In genomic region chr1:38915352-38915948, GRCh38 we compare ENCODE assay signal across 21 cellular contexts. TPM values are rescaled to one million over a fixed set of nuclear protein-coding genes. Genes with fewer than 3 reads are reported as not detected.
A peak's percentile ranks its signal among the peaks of the same experiment; 100 is the strongest.
DNase-seq lines count a peak whose midpoint lies in the region; ATAC-seq and TF ChIP-seq lines count a peak whose summit lies in the region.
"Had no signal": no experiment of that assay in that cellular context is flagged by ENCODE, and none has a peak within 500 bp of the region (broad histone marks: within the 10 kb centered on the region; RNA-seq: fewer than 3 reads in every experiment).

No MANE protein-coding gene starts in this region.

- no peaks in the 10 kb centered on the region for H3K27me3 Mint-ChIP-seq in T-helper 17 cell

- peak overlapping the region; percentile 66 for H3K4me3 Mint-ChIP-seq in T-helper 17 cell
- H3K4me3 Mint-ChIP-seq: endodermal cell, immature natural killer cell had no signal

- H3K36me3 Mint-ChIP-seq in T-helper 17 cell (ENCODE audit: low read depth): no peaks in the 10 kb centered on the region

- no peak overlapping the region for H3K27ac Mint-ChIP-seq in T-helper 17 cell
- H3K27ac Mint-ChIP-seq: endodermal cell, immature natural killer cell had no signal

- DNase-seq in stimulated activated CD4-positive, alpha-beta T cell treated with anti-CD3 and anti-CD28 coated beads, Interleukin-1b, Interleukin-23, amount 100 ng/mL, for 48 hours: peak; percentile 24
- no peak for DNase-seq in stimulated activated CD4-positive, alpha-beta T cell treated with anti-CD3 and anti-CD28 coated beads, Interleukin-4, amount 100 ng/mL, for 4 hours
- DNase-seq in T-helper 17 cell (no peak), erythroblast (lab: John Stamatoyannopoulos, UW) (peak; percentile 89 to 98), SK-N-DZ (ENCODE audit: low spot score) (no peak)
- DNase-seq: activated CD4-positive, alpha-beta T cell treated with anti-CD3 and anti-CD28 coated beads for 4 hours; activated effector memory CD4-positive, alpha-beta T cell treated with Interleukin-2 at 50 U/mL for 16 hours; AML-193; aorta; cerebellar nuclear complex; endodermal cell; immature natural killer cell; NCI-H1105; NCI-H526; Right ventricle myocardium superior; uterus had no signal

- ATAC-seq in T-helper 17 cell: no peak
- no peak for ATAC-seq in activated CD4-positive, CD25-positive, alpha-beta regulatory T cell treated with anti-CD3 and anti-CD28 coated beads, Interleukin-2, amount 50 U/mL, for 24 hours
- ATAC-seq in SK-N-SH treated with all-trans-retinoic acid at 6 μM for 48 hours: no peak

- no peaks in the 10 kb centered on the region for H3K9me3 ChIP-seq in T-helper 17 cell (ENCODE audit: control insufficient read depth, low read length, poor library complexity, severe bottlenecking)
- H3K9me3 ChIP-seq: uterus had no signal

- TF ChIP-seq POLR2A in erythroblast (IDR thresholded peaks at IDR 0.05; ENCODE audit: low read length): peak; percentile 48

- H3K4me1 Mint-ChIP-seq in T-helper 17 cell: peaks cover 4% of the 10 kb centered on the region
- H3K4me1 Mint-ChIP-seq: endodermal cell, immature natural killer cell had no signal

TF ChIP-seq in SK-N-SH treated with all-trans-retinoic acid at 6 μM for 48 hours, 23 proteins besides CTCF, POLR2A, EP300 and RAD21:
- TF ChIP-seq ARNTL (CRISPR knock-in tag; IDR thresholded peaks at IDR 0.05; ENCODE audit: borderline replicate concordance, low read depth) (no peak), BACH2 (CRISPR knock-in tag; IDR thresholded peaks at IDR 0.05; ENCODE audit: borderline replicate concordance) (no peak), PPARA (CRISPR knock-in tag; IDR thresholded peaks at IDR 0.05; ENCODE audit: borderline replicate concordance) (no peak), CSDC2 (CRISPR knock-in tag; IDR thresholded peaks at IDR 0.05) (no peak), POU6F1 (CRISPR knock-in tag; IDR thresholded peaks at IDR 0.05; ENCODE audit: borderline replicate concordance, low read depth) (no peak), RARB (CRISPR knock-in tag; IDR thresholded peaks at IDR 0.05) (no peak), ZNF565 (CRISPR knock-in tag; conservative IDR thresholded peaks at IDR 0.05; ENCODE audit: low read depth) (no peak), CREB5 (CRISPR knock-in tag; IDR thresholded peaks at IDR 0.05; ENCODE audit: low read depth) (no peak), ZC3H10 (CRISPR knock-in tag; IDR thresholded peaks at IDR 0.05) (no peak), TCF4 (CRISPR knock-in tag; IDR thresholded peaks at IDR 0.05; ENCODE audit: borderline replicate concordance) (no peak), ESRRG (CRISPR knock-in tag; IDR thresholded peaks at IDR 0.05) (no peak), GLIS3 (CRISPR knock-in tag; IDR thresholded peaks at IDR 0.05) (no peak), TOX (CRISPR knock-in tag; IDR thresholded peaks at IDR 0.05; ENCODE audit: borderline replicate concordance) (no peak), TSHZ2 (CRISPR knock-in tag; IDR thresholded peaks at IDR 0.05) (no peak), PATZ1 (CRISPR knock-in tag; IDR thresholded peaks at IDR 0.05; ENCODE audit: borderline replicate concordance) (no peak), ISL1 (CRISPR knock-in tag; IDR thresholded peaks at IDR 0.05) (no peak)
TF ChIP-seq in SK-N-SH treated with all-trans-retinoic acid at 6 μM for 48 hours: peak in this region for 0.

RNA-seq across cellular contexts. Expression of gene RHBDL2, which starts 26.2 kb away (rescaled TPM):
- not detected for total RNA-seq in T-helper 17 cell
- polyA plus RNA-seq in SK-N-DZ (2014; cell fraction: cytosol; rRNA removed): 0.24 and 2.2 TPM in 2 replicates
- 0.54 and 0.90 TPM in 2 replicates for polyA plus RNA-seq in SK-N-DZ (2014; cell fraction: nucleus; rRNA removed)
- total RNA-seq: endodermal cell; Right ventricle myocardium superior; T-helper 2 cell treated with Interferon-gamma antibody and Interleukin-4, amounts not matched to agents 100 ng/mL and 5 ng/mL, for 36 hours had no signal
- polyA plus RNA-seq: aorta, immature natural killer cell had no signal

RNA-seq across cellular contexts. Expression of gene GJA9, which starts 34.1 kb away (rescaled TPM):
- not detected for total RNA-seq in T-helper 17 cell
- not detected in 2 replicates for polyA plus RNA-seq in SK-N-DZ (2014; cell fraction: cytosol; rRNA removed)
- not detected in 2 replicates for polyA plus RNA-seq in SK-N-DZ (2014; cell fraction: nucleus; rRNA removed)
- total RNA-seq: aorta; endodermal cell; liver; Right ventricle myocardium superior; subcutaneous adipose tissue; T-helper 2 cell treated with Interferon-gamma antibody and Interleukin-4, amounts not matched to agents 100 ng/mL and 5 ng/mL, for 36 hours; uterus had no signal
- polyA plus RNA-seq: aorta, immature natural killer cell, liver had no signal

RNA-seq across cellular contexts. Expression of gene MYCBP, which starts 42.3 kb away (rescaled TPM):
- 1 to 10 TPM; 4.9 to 9.8 TPM for total RNA-seq in T-helper 17 cell
- polyA plus RNA-seq in SK-N-DZ (2014; cell fraction: cytosol; rRNA removed): 22.2 and 24.4 TPM in 2 replicates
- 16.0 and 18.9 TPM in 2 replicates for polyA plus RNA-seq in SK-N-DZ (2014; cell fraction: nucleus; rRNA removed)

RNA-seq across cellular contexts. Expression of gene RRAGC, which starts 55.9 kb away (rescaled TPM):
- total RNA-seq in T-helper 17 cell: 10 to 100 TPM; 15.8 to 16.9 TPM
- polyA plus RNA-seq in SK-N-DZ (2014; cell fraction: cytosol; rRNA removed): 6.9 and 7.3 TPM in 2 replicates
- 3.9 and 5.0 TPM in 2 replicates for polyA plus RNA-seq in SK-N-DZ (2014; cell fraction: nucleus; rRNA removed)

Comparison
In these comparisons a context has a peak if more than half of its experiments do, and no peak if none do; other contexts are left out.
1. DNase-seq: peak in stimulated activated CD4-positive, alpha-beta T cell treated with anti-CD3 and anti-CD28 coated beads, Interleukin-1b, Interleukin-23, amount 100 ng/mL, for 48 hours (single experiment) and erythroblast (2 of 2); none in stimulated activated CD4-positive, alpha-beta T cell treated with anti-CD3 and anti-CD28 coated beads, Interleukin-4, amount 100 ng/mL, for 4 hours (0 of 2), T-helper 17 cell (0 of 3) and SK-N-DZ (single experiment).